23 cellular contexts compared by ENCODE assay signal in the genomic region with DNA sequence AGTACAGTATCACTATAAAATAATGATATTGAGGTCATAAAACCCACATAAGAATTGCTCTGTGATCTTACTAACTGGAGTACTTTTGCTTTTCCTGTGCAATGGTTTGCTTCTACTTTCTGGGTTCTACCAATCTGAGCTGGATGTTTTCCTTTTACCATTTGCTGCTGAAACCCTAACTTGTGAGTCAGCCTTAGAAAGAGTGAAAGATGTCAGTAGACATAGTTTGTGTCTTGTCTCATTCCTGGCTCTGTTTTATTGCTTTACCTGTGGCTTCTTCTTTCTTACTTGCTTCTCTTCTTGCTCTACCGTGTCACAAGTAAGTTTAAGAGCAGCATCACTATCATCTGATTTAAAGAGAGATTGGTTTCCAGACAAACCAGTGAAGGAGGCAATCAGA.
A peak's percentile ranks its signal among the peaks of the same experiment; 100 is the strongest.
DNase-seq lines count a peak whose midpoint lies in the region; ATAC-seq and TF ChIP-seq lines count a peak whose summit lies in the region.
"Had no signal": no experiment of that assay in that cellular context is flagged by ENCODE, and none has a peak within 500 bp of the region (broad histone marks: within the 10 kb centered on the region; RNA-seq: fewer than 3 reads in every experiment).

No MANE protein-coding gene starts in this region.

- POLR2A ChIA-PET in activated CD8-positive, alpha-beta T cell treated with anti-CD3 and anti-CD28 coated beads for 36 hours (lab: Charles Lee), result no interaction called here
- POLR2A ChIA-PET in activated CD8-positive, alpha-beta T cell treated with anti-CD3 and anti-CD28 coated beads, Interleukin-2, amount 10 ng/mL, durations not matched to agents 7 days and 5 days (lab: Charles Lee), result interaction anchor here (0.6 kb wide), 1 partner anchor 115 kb away, joined by 3 read pairs; no protein-coding TSS in a partner anchor

- H4K20me1 ChIP-seq in smooth muscle cell (ENCODE audit: low read depth), result peaks cover 21% of the 10 kb centered on the region

- intact Hi-C loops in activated CD8-positive, alpha-beta T cell treated with anti-CD3 and anti-CD28 coated beads for 36 hours (cut with micrococcal nuclease), result no loop called here

- 70% methylated on average over 1 of the region's 1 CpG for WGBS in smooth muscle cell (ENCODE audit: low lambda C conversion rate)

- H3F3A ChIP-seq in smooth muscle cell (ENCODE audit: low read depth), result no peaks in the 10 kb centered on the region

- H3K9me3 ChIP-seq in smooth muscle cell (replicated peaks; ENCODE audit: low read depth), result no peaks in the 10 kb centered on the region
- H3K9me3 ChIP-seq: A549, esophagus squamous epithelium, heart left ventricle, upper lobe of left lung had no signal

- H3K36me3 Mint-ChIP-seq in activated CD8-positive, alpha-beta T cell treated with anti-CD3 and anti-CD28 coated beads for 36 hours (ENCODE audit: low read depth), result peaks cover 50% of the 10 kb centered on the region
- peaks cover 46% of the 10 kb centered on the region for H3K36me3 Mint-ChIP-seq in activated CD8-positive, alpha-beta T cell treated with anti-CD3 and anti-CD28 coated beads, Interleukin-2, amount 10 ng/mL, durations not matched to agents 7 days and 5 days (ENCODE audit: low read depth)

- H3K9me3 Mint-ChIP-seq in activated CD8-positive, alpha-beta T cell treated with anti-CD3 and anti-CD28 coated beads for 36 hours, result no peaks in the 10 kb centered on the region
- no peaks in the 10 kb centered on the region for H3K9me3 Mint-ChIP-seq in activated CD8-positive, alpha-beta T cell treated with anti-CD3 and anti-CD28 coated beads, Interleukin-2, amount 10 ng/mL, durations not matched to agents 7 days and 5 days (ENCODE audit: insufficient read depth)
- H3K9me3 Mint-ChIP-seq: neural progenitor cell; stimulated activated memory B cell treated with anti-CD40 and anti-IgM and Interleukin-4, amounts not matched to agents 10 μg/mL and 1 μg/mL and 100 μg/mL, for 72 hours had no signal

- H3K79me2 ChIP-seq in smooth muscle cell (ENCODE audit: low read depth), result no peaks in the 10 kb centered on the region

- ATAC-seq in activated CD8-positive, alpha-beta T cell treated with anti-CD3 and anti-CD28 coated beads for 36 hours, result peak; percentile 55
- no peak for ATAC-seq in activated CD8-positive, alpha-beta T cell treated with anti-CD3 and anti-CD28 coated beads, Interleukin-2, amount 10 ng/mL, durations not matched to agents 7 days and 5 days
- no peak for ATAC-seq in HG03025 (IDR thresholded peaks at IDR 0.05; ENCODE audit: low FRiP score, unreplicated experiment)
- ATAC-seq: A549; heart left ventricle; stimulated activated memory B cell treated with anti-CD40 and anti-IgM and Interleukin-4, amounts not matched to agents 10 μg/mL and 1 μg/mL and 100 μg/mL, for 72 hours had no signal

- DNase-seq in activated CD8-positive, alpha-beta T cell treated with anti-CD3 and anti-CD28 coated beads for 36 hours, result no peak
- DNase-seq in activated CD8-positive, alpha-beta T cell treated with anti-CD3 and anti-CD28 coated beads, Interleukin-2, amount 10 ng/mL, durations not matched to agents 7 days and 5 days, result no peak
- peak; percentile 58 for DNase-seq in M059J (ENCODE audit: low read depth)
- DNase-seq in astrocyte of the spinal cord (ENCODE audit: low read depth, low spot score), result peak; percentile 23
- DNase-seq in smooth muscle cell (lab: John Stamatoyannopoulos, UW; ENCODE audit: unreplicated experiment), result no peak
- DNase-seq in DMS153 treated with DMSO at 0.1 percent for 48 hours (lab: John Stamatoyannopoulos, UW; ENCODE audit: unreplicated experiment), result no peak
- DNase-seq in NCI-H526 (lab: John Stamatoyannopoulos, UW), result no peak
- DNase-seq: activated CD8-positive, alpha-beta memory T cell treated with anti-CD3 and anti-CD28 coated beads for 24 hours; C1 segment of cervical spinal cord; DMS 273 treated with DMSO at 0.1 percent for 48 hours; esophagus squamous epithelium; heart left ventricle; KBM-7; NCI-H1092 treated with DMSO at 0.1 percent for 48 hours; NCI-H2107; NCI-H524 treated with DMSO at 0.1 percent for 48 hours; upper lobe of left lung had no signal

- in situ Hi-C loops in astrocyte of the spinal cord (cut with HindIII; ENCODE audit: low sequenced_read_pairs), result no loop called here

- peaks cover 9% of the 10 kb centered on the region for H3K4me1 Mint-ChIP-seq in activated CD8-positive, alpha-beta T cell treated with anti-CD3 and anti-CD28 coated beads for 36 hours (ENCODE audit: low read depth)
- no peaks in the 10 kb centered on the region for H3K4me1 Mint-ChIP-seq in activated CD8-positive, alpha-beta T cell treated with anti-CD3 and anti-CD28 coated beads, Interleukin-2, amount 10 ng/mL, durations not matched to agents 7 days and 5 days (ENCODE audit: low read depth)
- H3K4me1 Mint-ChIP-seq: stimulated activated memory B cell treated with anti-CD40 and anti-IgM and Interleukin-4, amounts not matched to agents 10 μg/mL and 1 μg/mL and 100 μg/mL, for 72 hours had no signal

- no peak overlapping the region for H3K4me3 Mint-ChIP-seq in activated CD8-positive, alpha-beta T cell treated with anti-CD3 and anti-CD28 coated beads for 36 hours
- no peak overlapping the region for H3K4me3 Mint-ChIP-seq in activated CD8-positive, alpha-beta T cell treated with anti-CD3 and anti-CD28 coated beads, Interleukin-2, amount 10 ng/mL, durations not matched to agents 7 days and 5 days
- H3K4me3 Mint-ChIP-seq: neural progenitor cell; stimulated activated memory B cell treated with anti-CD40 and anti-IgM and Interleukin-4, amounts not matched to agents 10 μg/mL and 1 μg/mL and 100 μg/mL, for 72 hours had no signal

- peaks cover 26% of the 10 kb centered on the region for H3K36me3 ChIP-seq in smooth muscle cell (ENCODE audit: low read depth)
- H3K36me3 ChIP-seq: neural progenitor cell had no signal

- H3K4me1 ChIP-seq in smooth muscle cell (ENCODE audit: low read depth), result no peaks in the 10 kb centered on the region
- H3K4me1 ChIP-seq: esophagus squamous epithelium, upper lobe of left lung had no signal

- TF ChIP-seq CTCF in activated CD8-positive, alpha-beta T cell treated with anti-CD3 and anti-CD28 coated beads for 36 hours (IDR thresholded peaks at IDR 0.05), result no peak
- TF ChIP-seq CTCF in astrocyte of the spinal cord (IDR thresholded peaks at IDR 0.05; ENCODE audit: low read depth, low read length) (no peak), smooth muscle cell (IDR thresholded peaks at IDR 0.05; ENCODE audit: borderline replicate concordance, insufficient read depth, poor library complexity, severe bottlenecking) (no peak)

- H3K27me3 ChIP-seq in smooth muscle cell (ENCODE audit: low read depth), result no peaks in the 10 kb centered on the region
- H3K27me3 ChIP-seq: cardiac muscle cell, esophagus squamous epithelium, heart left ventricle, neural progenitor cell, upper lobe of left lung had no signal

- H3K27ac Mint-ChIP-seq in activated CD8-positive, alpha-beta T cell treated with anti-CD3 and anti-CD28 coated beads for 36 hours, result peak overlapping the region; percentile 64
- H3K27ac Mint-ChIP-seq in activated CD8-positive, alpha-beta T cell treated with anti-CD3 and anti-CD28 coated beads, Interleukin-2, amount 10 ng/mL, durations not matched to agents 7 days and 5 days, result no peak overlapping the region
- H3K27ac Mint-ChIP-seq: neural progenitor cell; stimulated activated memory B cell treated with anti-CD40 and anti-IgM and Interleukin-4, amounts not matched to agents 10 μg/mL and 1 μg/mL and 100 μg/mL, for 72 hours had no signal

- no peak overlapping the region for H3K9ac ChIP-seq in smooth muscle cell (ENCODE audit: low read depth)
- H3K9ac ChIP-seq: neural progenitor cell had no signal

- no peaks in the 10 kb centered on the region for H3K27me3 Mint-ChIP-seq in activated CD8-positive, alpha-beta T cell treated with anti-CD3 and anti-CD28 coated beads for 36 hours
- no peaks in the 10 kb centered on the region for H3K27me3 Mint-ChIP-seq in activated CD8-positive, alpha-beta T cell treated with anti-CD3 and anti-CD28 coated beads, Interleukin-2, amount 10 ng/mL, durations not matched to agents 7 days and 5 days (ENCODE audit: low read depth)
- H3K27me3 Mint-ChIP-seq: stimulated activated memory B cell treated with anti-CD40 and anti-IgM and Interleukin-4, amounts not matched to agents 10 μg/mL and 1 μg/mL and 100 μg/mL, for 72 hours had no signal

- no peak overlapping the region for H2AFZ ChIP-seq in smooth muscle cell (ENCODE audit: low read depth)
- H2AFZ ChIP-seq: neural progenitor cell had no signal

- no peak overlapping the region for H3K4me2 ChIP-seq in smooth muscle cell
- H3K4me2 ChIP-seq: A549, neural progenitor cell had no signal

- H3K4me3 ChIP-seq in astrocyte of the spinal cord (ENCODE audit: low read depth, low read length), result no peak overlapping the region
- H3K4me3 ChIP-seq in smooth muscle cell, result no peak overlapping the region
- H3K4me3 ChIP-seq: A549, cardiac muscle cell, esophagus squamous epithelium, heart left ventricle, neural progenitor cell, SK-N-MC, upper lobe of left lung had no signal

- peak overlapping the region; percentile 25 for H3K27ac ChIP-seq in smooth muscle cell (ENCODE audit: low read depth)
- H3K27ac ChIP-seq: cardiac muscle cell, esophagus squamous epithelium, heart left ventricle, neural progenitor cell, SK-N-MC, upper lobe of left lung had no signal

- CTCF ChIA-PET in activated CD8-positive, alpha-beta T cell treated with anti-CD3 and anti-CD28 coated beads for 36 hours (lab: Charles Lee), result no interaction called here
- CTCF ChIA-PET in activated CD8-positive, alpha-beta T cell treated with anti-CD3 and anti-CD28 coated beads, Interleukin-2, amount 10 ng/mL, durations not matched to agents 7 days and 5 days (lab: Charles Lee), result interaction anchor here (1.1 kb wide), 1 partner anchor 11 kb away, joined by 4 read pairs; no protein-coding TSS in a partner anchor

Comparison
In these comparisons a context has a peak if more than half of its experiments do, and no peak if none do; other contexts are left out.
1. DNase-seq: peak in M059J (single experiment) and astrocyte of the spinal cord (single experiment); none in activated CD8-positive, alpha-beta T cell treated with anti-CD3 and anti-CD28 coated beads for 36 hours (single experiment), activated CD8-positive, alpha-beta T cell treated with anti-CD3 and anti-CD28 coated beads, Interleukin-2, amount 10 ng/mL, durations not matched to agents 7 days and 5 days (single experiment), smooth muscle cell (single experiment), DMS153 treated with DMSO at 0.1 percent for 48 hours (single experiment) and NCI-H526 (0 of 2).